In genomic region chr2:218108834-218109233, GRCh38 we compare ENCODE assay signal across 8 cellular contexts. TPM values are rescaled to one million over a fixed set of nuclear protein-coding genes. Genes with fewer than 3 reads are reported as not detected.
"Had no signal": no experiment of that assay in that cellular context is flagged by ENCODE, and none has a peak within 500 bp of the region (broad histone marks: within the 10 kb centered on the region; RNA-seq: fewer than 3 reads in every experiment).

No MANE protein-coding gene starts in this region.

RNA-seq across cellular contexts. Expression of gene CXCR2, which starts 17.0 kb away (rescaled TPM):
- total RNA-seq: activated B cell treated with CpG ODN at 0.5 μM for 24 hours; activated CD4-positive, alpha-beta memory T cell treated with anti-CD3 and anti-CD28 coated beads for 36 hours; activated CD8-positive, alpha-beta memory T cell treated with anti-CD3 and anti-CD28 coated beads for 36 hours had no signal

RNA-seq across cellular contexts. Expression of gene RUFY4, which starts 39.8 kb away (rescaled TPM):
- total RNA-seq: activated CD8-positive, alpha-beta memory T cell treated with anti-CD3 and anti-CD28 coated beads for 36 hours had no signal

RNA-seq across cellular contexts. Expression of gene CXCR1, which starts 57.9 kb away (rescaled TPM):
- total RNA-seq: activated B cell treated with CpG ODN at 0.5 μM for 24 hours; activated CD4-positive, alpha-beta memory T cell treated with anti-CD3 and anti-CD28 coated beads for 36 hours; activated CD4-positive, alpha-beta T cell treated with anti-CD3 and anti-CD28 coated beads for 36 hours; activated CD4-positive, alpha-beta T cell treated with anti-CD3 and anti-CD28 coated beads, Interleukin-2, amount 10 ng/mL, durations not matched to agents 24 days and 14 days; activated CD8-positive, alpha-beta memory T cell treated with anti-CD3 and anti-CD28 coated beads for 36 hours; activated CD8-positive, alpha-beta T cell treated with anti-CD3 and anti-CD28 coated beads for 36 hours; T-helper 17 cell; WTC11 had no signal
